ENCODE assay signal across 31 cellular contexts in the genomic region with DNA sequence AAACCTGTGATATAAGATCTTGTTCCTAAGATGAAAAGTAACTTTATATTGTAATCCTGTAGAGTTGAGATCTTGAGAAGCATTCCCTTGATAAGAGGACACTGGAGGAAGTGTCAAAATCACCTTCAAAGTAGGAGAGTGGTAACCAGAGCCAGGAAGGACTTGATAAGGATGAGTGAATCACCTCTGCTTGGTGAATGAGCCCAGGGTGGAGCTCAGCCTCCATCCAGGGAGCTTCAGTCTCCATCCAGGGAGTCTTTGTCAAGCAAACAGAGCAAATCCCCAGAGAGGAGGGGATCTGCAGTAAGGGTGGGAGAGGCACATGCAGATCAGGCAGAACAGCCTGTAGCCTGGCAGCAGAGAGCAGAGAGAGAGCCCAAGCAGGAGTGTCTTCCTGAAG.
DNase-seq lines count a peak whose midpoint lies in the region; TF ChIP-seq lines count a peak whose summit lies in the region.
"Had no signal": no experiment of that assay in that cellular context is flagged by ENCODE, and none has a peak within 500 bp of the region (broad histone marks: within the 10 kb centered on the region; RNA-seq: fewer than 3 reads in every experiment).

No MANE protein-coding gene starts in this region.

- DNase-seq in Daoy (ENCODE audit: low read depth) (peak; percentile 62), NCI-H226 (peak; percentile 94), brain microvascular endothelial cell (peak; percentile 45), iPS-NIHi7 (ENCODE audit: extremely low spot score) (peak; percentile 45), hepatic stellate cell (ENCODE audit: low spot score) (no peak), dedifferentiated amniotic fluid mesenchymal stem cell (ENCODE audit: extremely low spot score) (no peak), inferior parietal cortex (ENCODE audit: extremely low spot score) (no peak)
- DNase-seq in NK-92 treated with Interleukin-12 subunit alpha and Interleukin-12 subunit beta, amount 100 ng/mL, for 24 hours (lab: John Stamatoyannopoulos, UW), result no peak
- DNase-seq: activated CD4-positive, alpha-beta T cell treated with anti-CD3 and anti-CD28 coated beads for 48 hours; activated naive CD4-positive, alpha-beta T cell treated with anti-CD3 and anti-CD28 coated beads, Interleukin-2, amount 50 U/mL, for 16 hours; activated T-cell treated with anti-CD3 and anti-CD28 coated beads for 4 hours; amniotic stem cell; colonic mucosa; DMS153; effector memory CD4-positive, alpha-beta T cell; erythroblast; foreskin fibroblast; H9; heart left ventricle; MV-4-11; NCI-H2171 treated with DMSO at 0.1 percent for 48 hours; NCI-H69; nephron progenitor cell; ovary; Peyer's patch; retina; SJCRH30; small intestine; stimulated activated naive CD4-positive, alpha-beta T cell; SW 1271 had no signal

- no peaks in the 10 kb centered on the region for H3K27me3 ChIP-seq in brain microvascular endothelial cell (replicated peaks)
- H3K27me3 ChIP-seq: ovary, Peyer's patch, SJCRH30 had no signal

- peak overlapping the region; percentile 28 for H3K27ac ChIP-seq in brain microvascular endothelial cell
- H3K27ac ChIP-seq: colonic mucosa, heart left ventricle, ovary, Peyer's patch, SJCRH30, VCaP had no signal

- no peaks in the 10 kb centered on the region for H3K36me3 ChIP-seq in brain microvascular endothelial cell (replicated peaks)
- H3K36me3 ChIP-seq: colonic mucosa, heart left ventricle, ovary, Peyer's patch, SJCRH30 had no signal

- in situ Hi-C loops in brain microvascular endothelial cell (cut with HindIII; ENCODE audit: low pct_ligation_motif_present, low sequenced_read_pairs), result no loop called here

- no peak overlapping the region for H3K4me3 ChIP-seq in brain microvascular endothelial cell (ENCODE audit: low read depth, low read length)
- H3K4me3 ChIP-seq: colonic mucosa, heart left ventricle, ovary, Peyer's patch, SJCRH30 had no signal

- no peak for TF ChIP-seq CTCF in brain microvascular endothelial cell (IDR thresholded peaks at IDR 0.05; ENCODE audit: low read depth, low read length, missing control alignments)

Comparison
In these comparisons a context has a peak if more than half of its experiments do, and no peak if none do; other contexts are left out.
1. DNase-seq: peak in Daoy (single experiment), NCI-H226 (single experiment), brain microvascular endothelial cell (single experiment) and iPS-NIHi7 (single experiment); none in hepatic stellate cell (single experiment), dedifferentiated amniotic fluid mesenchymal stem cell (single experiment), NK-92 treated with Interleukin-12 subunit alpha and Interleukin-12 subunit beta, amount 100 ng/mL, for 24 hours (single experiment) and inferior parietal cortex (single experiment).